Comparison of ENCODE assay signal across 1 cellular context in genomic region chrX:25013593-25014365, GRCh38.
TF ChIP-seq lines count a peak whose summit lies in the region.

No MANE protein-coding gene starts in this region.

TF ChIP-seq in HEK293, 187 proteins besides CTCF, POLR2A, EP300 and RAD21 (continued from another document):
- peak; percentile 14; the same call in 1 of the 2 replicates for TF ChIP-seq PATZ1 (tag by site-specific recombination; IDR thresholded peaks at IDR 0.05)
- TF ChIP-seq ZNF138 (tag by site-specific recombination; IDR thresholded peaks at IDR 0.05; ENCODE audit: borderline replicate concordance), result no peak
- TF ChIP-seq ZNF776 (tag by site-specific recombination; IDR thresholded peaks at IDR 0.05; ENCODE audit: borderline replicate concordance), result peak; percentile 25; the same call in 1 of the 2 replicates
- TF ChIP-seq GLIS2 (tag by site-specific recombination; IDR thresholded peaks at IDR 0.05), result 0 out of 2 replicates have a peak, but pooled peaks have one; percentile 23
